10 cellular contexts compared by ENCODE assay signal in genomic region chr14:102479777-102480176, GRCh38. TPM values are rescaled to one million over a fixed set of nuclear protein-coding genes. Genes with fewer than 3 reads are reported as not detected.
DNase-seq lines count a peak whose midpoint lies in the region; ATAC-seq lines count a peak whose summit lies in the region.
"Had no signal": no experiment of that assay in that cellular context is flagged by ENCODE, and none has a peak within 500 bp of the region (broad histone marks: within the 10 kb centered on the region; RNA-seq: fewer than 3 reads in every experiment).

No MANE protein-coding gene starts in this region.

- H3K27ac ChIP-seq in layer of hippocampus (ENCODE audit: low read depth, low read length) (peak overlapping the region; percentile 49), skeletal muscle tissue (ENCODE audit: low read depth, low read length) (peak overlapping the region; percentile 15)

- H3K27me3 ChIP-seq in layer of hippocampus (ENCODE audit: control insufficient read depth, insufficient read depth, low read length) (no peaks in the 10 kb centered on the region), skeletal muscle tissue (ENCODE audit: control insufficient read depth in 3 of 3, insufficient read depth in 3 of 3, low read length in 3 of 3) (no peaks in the 10 kb centered on the region)

- H3K9ac ChIP-seq in skeletal muscle tissue (ENCODE audit: low read depth in 1 of 3, low read length in 3 of 3) = peak overlapping the region in 2 of 3 donors; percentile 3 to 54

- H3K4me3 ChIP-seq in skeletal muscle tissue (ENCODE audit: low read length in 3 of 3) = peak overlapping the region; percentile 11 to 58 (median 54)

- no peaks in the 10 kb centered on the region for H3K9me3 ChIP-seq in skeletal muscle tissue (ENCODE audit: control insufficient read depth in 3 of 3, low read length in 3 of 3)

- no peak for ATAC-seq in GM18498 (IDR thresholded peaks at IDR 0.05; ENCODE audit: unreplicated experiment)
- no peak for ATAC-seq in activated CD4-positive, CD25-positive, alpha-beta regulatory T cell treated with anti-CD3 and anti-CD28 coated beads, Interleukin-2, amount 50 U/mL, for 24 hours
- ATAC-seq: activated CD8-positive, alpha-beta T cell treated with anti-CD3 and anti-CD28 coated beads, Interleukin-2, amount 10 ng/mL, durations not matched to agents 7 days and 5 days had no signal

- peak; percentile 27 for DNase-seq in NCI-H1105 (lab: John Stamatoyannopoulos, UW)
- peak; percentile 76 to 87 for DNase-seq in SHP77 (lab: John Stamatoyannopoulos, UW)
- no peak for DNase-seq in NCI-H2227 (lab: John Stamatoyannopoulos, UW; ENCODE audit: unreplicated experiment)
- DNase-seq in SK-N-DZ (ENCODE audit: low spot score) = no peak
- DNase-seq: activated CD8-positive, alpha-beta T cell treated with anti-CD3 and anti-CD28 coated beads, Interleukin-2, amount 10 ng/mL, durations not matched to agents 7 days and 5 days; naive B cell had no signal

- H3K4me1 ChIP-seq in skeletal muscle tissue (ENCODE audit: control insufficient read depth in 3 of 3, insufficient read depth in 3 of 3, low read length in 3 of 3) = peaks cover 20 to 24% (median 20%) of the 10 kb centered on the region in 3 donors

- H3K36me3 ChIP-seq in skeletal muscle tissue (ENCODE audit: control insufficient read depth in 3 of 3, insufficient read depth in 3 of 3, low read length in 3 of 3) = no peaks in the 10 kb centered on the region

RNA-seq across cellular contexts. Expression of gene ANKRD9, which starts 29.8 kb away (rescaled TPM):
- 9.4 TPM for total RNA-seq in skeletal muscle tissue
- 14.0 and 17.8 TPM in 2 replicates for polyA plus RNA-seq in SK-N-DZ (2014; cell fraction: cytosol; rRNA removed)
- polyA plus RNA-seq in SK-N-DZ (2014; cell fraction: nucleus; rRNA removed) = 37.9 and 66.9 TPM in 2 replicates

Comparison
In these comparisons a context has a peak if more than half of its experiments do, and no peak if none do; other contexts are left out.
1. DNase-seq: peak in NCI-H1105 (single experiment) and SHP77 (2 of 2); none in NCI-H2227 (single experiment) and SK-N-DZ (single experiment).